ENCODE assay signal across 1 cellular context in the genomic region with DNA sequence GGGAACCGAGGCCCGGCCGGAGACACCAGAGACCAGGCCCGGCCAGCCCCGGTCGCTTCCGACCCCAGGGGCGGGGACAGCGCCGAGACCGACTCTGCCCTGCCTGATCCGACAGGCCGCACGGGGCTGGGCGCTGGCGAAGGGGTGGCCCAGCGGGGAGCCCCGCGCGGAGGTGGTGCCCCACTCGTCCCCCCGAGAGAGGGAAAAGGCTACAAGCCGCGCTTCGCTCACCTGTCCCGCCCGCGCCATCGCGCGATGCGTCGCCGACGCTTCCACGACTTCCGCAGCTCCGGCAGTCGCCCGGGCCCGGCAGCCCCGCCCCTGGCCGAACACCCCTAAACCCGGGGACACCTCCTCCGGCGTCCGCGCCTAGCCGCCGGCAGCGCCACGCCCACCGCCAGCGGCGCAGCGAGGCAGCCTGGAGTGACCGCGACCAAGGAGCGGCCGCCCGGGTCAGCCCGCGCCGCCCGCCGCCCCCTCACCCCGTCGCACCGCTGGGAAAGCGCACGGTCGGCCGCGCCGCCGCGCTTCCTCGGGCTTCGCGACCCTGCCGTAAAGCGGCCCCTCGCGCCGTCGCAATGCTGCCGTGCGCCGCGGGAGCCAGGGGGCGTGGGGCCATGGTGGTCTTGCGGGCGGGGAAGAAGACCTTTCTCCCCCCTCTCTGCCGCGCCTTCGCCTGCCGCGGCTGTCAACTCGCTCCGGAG.
TF ChIP-seq lines count a peak whose summit lies in the region.

TSS of gene BAG5 (minus strand) at position 273 of the 704 bp plus-strand sequence. CDS start 1,493 bp downstream, outside the sequence.
TSS of gene COA8 (plus strand) at position 576 of the 704 bp plus-strand sequence. CDS start at position 618, 42 bp downstream.

TF ChIP-seq in K562, 482 proteins besides CTCF, POLR2A, EP300 and RAD21 (continued from another document and continues in another):
- TF ChIP-seq, protein P1, sequence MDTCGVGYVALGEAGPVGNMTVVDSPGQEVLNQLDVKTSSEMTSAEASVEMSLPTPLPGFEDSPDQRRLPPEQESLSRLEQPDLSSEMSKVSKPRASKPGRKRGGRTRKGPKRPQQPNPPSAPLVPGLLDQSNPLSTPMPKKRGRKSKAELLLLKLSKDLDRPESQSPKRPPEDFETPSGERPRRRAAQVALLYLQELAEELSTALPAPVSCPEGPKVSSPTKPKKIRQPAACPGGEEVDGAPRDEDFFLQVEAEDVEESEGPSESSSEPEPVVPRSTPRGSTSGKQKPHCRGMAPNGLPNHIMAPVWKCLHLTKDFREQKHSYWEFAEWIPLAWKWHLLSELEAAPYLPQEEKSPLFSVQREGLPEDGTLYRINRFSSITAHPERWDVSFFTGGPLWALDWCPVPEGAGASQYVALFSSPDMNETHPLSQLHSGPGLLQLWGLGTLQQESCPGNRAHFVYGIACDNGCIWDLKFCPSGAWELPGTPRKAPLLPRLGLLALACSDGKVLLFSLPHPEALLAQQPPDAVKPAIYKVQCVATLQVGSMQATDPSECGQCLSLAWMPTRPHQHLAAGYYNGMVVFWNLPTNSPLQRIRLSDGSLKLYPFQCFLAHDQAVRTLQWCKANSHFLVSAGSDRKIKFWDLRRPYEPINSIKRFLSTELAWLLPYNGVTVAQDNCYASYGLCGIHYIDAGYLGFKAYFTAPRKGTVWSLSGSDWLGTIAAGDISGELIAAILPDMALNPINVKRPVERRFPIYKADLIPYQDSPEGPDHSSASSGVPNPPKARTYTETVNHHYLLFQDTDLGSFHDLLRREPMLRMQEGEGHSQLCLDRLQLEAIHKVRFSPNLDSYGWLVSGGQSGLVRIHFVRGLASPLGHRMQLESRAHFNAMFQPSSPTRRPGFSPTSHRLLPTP (IDR thresholded peaks at IDR 0.05; ENCODE audit: borderline replicate concordance, extremely low read depth, insufficient read length): no peak
- TF ChIP-seq MCM2 (IDR thresholded peaks at IDR 0.05; ENCODE audit: low read depth): no peak
- TF ChIP-seq SETDB1 (IDR thresholded peaks at IDR 0.05; ENCODE audit: low read length): no peak
- TF ChIP-seq PHF8 (IDR thresholded peaks at IDR 0.05; ENCODE audit: borderline replicate concordance, low read length): peak; percentile 79; the same call in 1 of the 2 replicates
- TF ChIP-seq GTF2B (IDR thresholded peaks at IDR 0.05; ENCODE audit: extremely low read depth, insufficient read length): no peak
- TF ChIP-seq POLR3G (IDR thresholded peaks at IDR 0.05; ENCODE audit: extremely low read depth, insufficient read length, insufficient replicate concordance): no peak
- TF ChIP-seq BMI1 (IDR thresholded peaks at IDR 0.05; ENCODE audit: low read length): no peak
- TF ChIP-seq PHB (CRISPR knock-in tag; IDR thresholded peaks at IDR 0.05): no peak
- TF ChIP-seq TAL1 (IDR thresholded peaks at IDR 0.05): no peak
- TF ChIP-seq TFAM (CRISPR knock-in tag; conservative IDR thresholded peaks at IDR 0.05): no peak
- no peak for TF ChIP-seq ZBTB34 (CRISPR knock-in tag; IDR thresholded peaks at IDR 0.05)
- TF ChIP-seq SMAD2 (IDR thresholded peaks at IDR 0.05; ENCODE audit: low read depth, low read length): no peak
- no peak for TF ChIP-seq RNF219 (CRISPR knock-in tag; IDR thresholded peaks at IDR 0.05)
- no peak for TF ChIP-seq GABPB2 (CRISPR knock-in tag; conservative IDR thresholded peaks at IDR 0.05)
- TF ChIP-seq PKNOX1 (IDR thresholded peaks at IDR 0.05): no peak
- no peak for TF ChIP-seq RBM39 (optimal IDR thresholded peaks at IDR 0.05; ENCODE audit: low read depth, low read length)
- TF ChIP-seq STAT5B (CRISPR knock-in tag; IDR thresholded peaks at IDR 0.05): no peak
- TF ChIP-seq ZFP1 (CRISPR knock-in tag; IDR thresholded peaks at IDR 0.05): no peak
- TF ChIP-seq BRCA1 (IDR thresholded peaks at IDR 0.05): no peak
- no peak for TF ChIP-seq BRCA1 (CRISPR knock-in tag; IDR thresholded peaks at IDR 0.05)
- TF ChIP-seq FUS (optimal IDR thresholded peaks at IDR 0.05; ENCODE audit: low read depth, low read length): no peak
- TF ChIP-seq NFE2 (IDR thresholded peaks at IDR 0.05; ENCODE audit: low read depth): no peak
- no peak for TF ChIP-seq ZNF668 (CRISPR knock-in tag; IDR thresholded peaks at IDR 0.05)
- TF ChIP-seq SIN3B (IDR thresholded peaks at IDR 0.05; ENCODE audit: low read depth): peak; percentile 74
- TF ChIP-seq TEAD4 (IDR thresholded peaks at IDR 0.05; ENCODE audit: low read length): no peak
- TF ChIP-seq TEAD4 (CRISPR knock-in tag; IDR thresholded peaks at IDR 0.05; ENCODE audit: borderline replicate concordance): no peak
- peak in 1 of 2 experiments; percentile 48; a peak in 1 of 4 replicates for TF ChIP-seq UBTF (IDR thresholded peaks at IDR 0.05; ENCODE audit: borderline replicate concordance in 1 of 2, low read depth in 2 of 2, low read length in 2 of 2)
- TF ChIP-seq RFX7 (CRISPR knock-in tag; IDR thresholded peaks at IDR 0.05): no peak
- no peak for TF ChIP-seq FOXO4 (CRISPR knock-in tag; IDR thresholded peaks at IDR 0.05)
- TF ChIP-seq HNRNPLL (IDR thresholded peaks at IDR 0.05; ENCODE audit: low read depth, low read length, poor library complexity, severe bottlenecking): peak; percentile 89
- TF ChIP-seq ZNF408 (CRISPR knock-in tag; IDR thresholded peaks at IDR 0.05; ENCODE audit: low read depth): peak; percentile 100
- TF ChIP-seq ZNF354B (CRISPR knock-in tag; IDR thresholded peaks at IDR 0.05): no peak
- no peak for TF ChIP-seq RBM25 (IDR thresholded peaks at IDR 0.05; ENCODE audit: low read depth, low read length, severe bottlenecking)
- no peak for TF ChIP-seq ZNF57 (CRISPR knock-in tag; IDR thresholded peaks at IDR 0.05)
- TF ChIP-seq, protein P2, sequence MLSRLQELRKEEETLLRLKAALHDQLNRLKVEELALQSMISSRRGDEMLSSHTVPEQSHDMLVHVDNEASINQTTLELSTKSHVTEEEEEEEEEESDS (CRISPR knock-in tag; IDR thresholded peaks at IDR 0.05): no peak
- 0 out of 2 replicates have a peak, but pooled peaks have one; percentile 9 for TF ChIP-seq ZNF592 (IDR thresholded peaks at IDR 0.05)
- peak in 1 of 2 experiments; percentile 61; a peak in 2 of 4 replicates for TF ChIP-seq SIN3A (IDR thresholded peaks at IDR 0.05; ENCODE audit: borderline replicate concordance in 2 of 2, control insufficient read depth in 1 of 2, low read depth in 2 of 2, low read length in 2 of 2)
- TF ChIP-seq FOS (IDR thresholded peaks at IDR 0.05; ENCODE audit: extremely low read depth, insufficient read length): no peak
- TF ChIP-seq ZEB2 (IDR thresholded peaks at IDR 0.05): no peak
- TF ChIP-seq CREM (IDR thresholded peaks at IDR 0.05; ENCODE audit: low read depth): peak; percentile 84
- no peak for TF ChIP-seq JUN (IDR thresholded peaks at IDR 0.05; ENCODE audit: borderline replicate concordance, low read depth, low read length)
- peak; percentile 36; the same call in 1 of the 2 replicates for TF ChIP-seq JUN (CRISPR knock-in tag; IDR thresholded peaks at IDR 0.05; ENCODE audit: borderline replicate concordance)
- TF ChIP-seq E2F4 (CRISPR knock-in tag; IDR thresholded peaks at IDR 0.05; ENCODE audit: low read depth): no peak
